In the genomic region with DNA sequence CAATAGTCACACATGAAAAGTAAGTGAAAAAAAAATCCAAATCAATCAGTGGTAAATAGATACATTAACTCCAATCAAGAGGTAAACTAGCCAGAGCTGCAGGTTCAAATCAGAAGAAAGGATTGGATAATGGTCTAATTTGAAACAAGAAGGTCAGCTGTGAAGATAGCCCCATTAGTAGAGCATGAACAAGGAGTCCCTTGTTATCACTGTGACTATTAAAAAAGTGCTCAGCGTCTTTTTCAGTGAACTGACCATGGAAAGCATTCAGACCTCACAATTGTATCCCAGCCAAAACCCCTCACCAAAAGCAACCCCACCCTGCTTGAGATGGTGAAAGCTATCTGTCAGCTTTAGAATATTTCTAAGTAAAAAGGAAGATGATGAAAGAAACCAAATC, we compare ENCODE assay signal across 24 cellular contexts.
"Had no signal": no experiment of that assay in that cellular context is flagged by ENCODE, and none has a peak within 500 bp of the region (broad histone marks: within the 10 kb centered on the region; RNA-seq: fewer than 3 reads in every experiment).

No MANE protein-coding gene starts in this region.

- ATAC-seq: effector memory CD8-positive, alpha-beta T cell; gastrocnemius medialis; left cardiac atrium; left lung; lower lobe of right lung; natural killer cell; psoas muscle had no signal

- H3K36me3 ChIP-seq: gastrocnemius medialis, left lung, lower lobe of right lung, ovary, right lobe of liver, stomach, thyroid gland, vagina had no signal

- H3K27ac ChIP-seq: gastrocnemius medialis, left lung, lower lobe of right lung, ovary, psoas muscle, right lobe of liver, stomach, thyroid gland, vagina had no signal

- H3K4me1 ChIP-seq: left lung, lower lobe of right lung, right lobe of liver, vagina had no signal

- H3K27me3 ChIP-seq: gastrocnemius medialis, left lung, ovary, right lobe of liver, stomach, thyroid gland, vagina had no signal

- H3K9me3 ChIP-seq: gastrocnemius medialis, left lung, lower lobe of right lung, ovary, right lobe of liver, thyroid gland, vagina had no signal

- DNase-seq: cortex of kidney; effector memory CD8-positive, alpha-beta T cell; gastrocnemius medialis; head of caudate nucleus; hippocampal formation; left cardiac atrium; left lung; lower lobe of right lung; natural killer cell; occipital lobe; ovary; posterior cingulate gyrus; psoas muscle; right lobe of liver; small intestine; stimulated activated CD4-positive, alpha-beta T cell treated with anti-CD3 and anti-CD28 coated beads, Interleukin-15, amount 100 ng/mL, for 24 hours; stimulated activated CD4-positive, alpha-beta T cell treated with anti-CD3 and anti-CD28 coated beads, Interleukin-2, amount 100 ng/mL, for 48 hours; stimulated activated naive B cell treated with anti-CD40 and anti-IgM and Interleukin-4, amounts not matched to agents 10 μg/mL and 1 μg/mL and 100 μg/mL, for 72 hours; stomach; thyroid gland; trophoblast cell had no signal

- H3K4me3 ChIP-seq: gastrocnemius medialis, left lung, lower lobe of right lung, ovary, psoas muscle, right lobe of liver, stomach, thyroid gland, vagina had no signal

- FAIRE-seq: endometrium, islet of Langerhans, small intestine had no signal
